In the genomic region with DNA sequence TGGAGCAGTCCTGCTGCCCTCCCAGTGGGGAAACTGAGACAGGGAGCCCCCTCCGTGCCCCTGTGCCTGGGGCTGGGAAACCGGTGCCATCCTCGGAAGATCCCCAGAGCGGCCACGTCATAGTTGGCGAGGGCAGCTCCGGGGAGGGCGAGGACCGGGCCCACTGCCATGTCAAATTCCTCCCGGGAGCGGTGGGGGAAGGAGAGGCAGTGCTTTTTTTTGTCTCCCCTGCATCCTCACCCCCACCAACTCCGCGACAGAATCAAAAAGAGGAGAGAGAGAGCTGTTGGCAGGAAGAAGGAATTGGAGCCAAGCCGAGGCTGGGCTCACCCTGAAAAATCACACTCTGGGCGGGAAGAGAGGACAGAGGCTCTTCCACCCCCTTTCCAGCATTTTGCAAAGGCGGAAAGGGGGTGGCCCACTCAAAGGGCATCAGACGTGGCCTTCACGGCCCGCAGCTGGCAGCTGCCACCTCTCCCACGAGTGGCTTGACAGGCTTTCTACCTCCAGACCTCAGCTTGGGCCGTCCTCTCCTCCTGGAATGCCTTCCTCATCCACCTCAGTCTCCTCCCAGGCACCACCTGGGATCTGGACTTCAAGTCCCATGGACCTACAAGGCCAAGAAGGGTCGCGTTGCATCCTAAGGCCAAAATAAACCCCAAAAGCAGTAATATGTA, we compare ENCODE assay signal across 9 cellular contexts. TPM values are rescaled to one million over a fixed set of nuclear protein-coding genes. Genes with fewer than 3 reads are reported as not detected.
DNase-seq lines count a peak whose midpoint lies in the region; ATAC-seq, FAIRE-seq and TF ChIP-seq lines count a peak whose summit lies in the region.
"Had no signal": no experiment of that assay in that cellular context is flagged by ENCODE, and none has a peak within 500 bp of the region (broad histone marks: within the 10 kb centered on the region; RNA-seq: fewer than 3 reads in every experiment).

No MANE protein-coding gene starts in this region.

- H3K9me3 ChIP-seq in HepG2 (ENCODE audit: low read length) (no peaks in the 10 kb centered on the region), testis (no peaks in the 10 kb centered on the region)
- H3K9me3 ChIP-seq in CD4-positive, alpha-beta T cell (ENCODE audit: control insufficient read depth, low read length), result no peaks in the 10 kb centered on the region
- no peaks in the 10 kb centered on the region for H3K9me3 ChIP-seq in effector memory CD4-positive, alpha-beta T cell (ENCODE audit: control insufficient read depth, low read length)

- POLR2A ChIA-PET in HepG2 (lab: Yijun Ruan, JAX), result no interaction called here
- POLR2A ChIA-PET in CD4-positive, alpha-beta T cell (lab: Charles Lee), result interaction anchor here (1.4 kb wide), 1 partner anchor 8 kb away, joined by 4 read pairs; no protein-coding TSS in a partner anchor

- CTCF ChIA-PET in HepG2 (lab: Yijun Ruan, JAX; ENCODE audit: low intra/inter-chr PET ratio, low total read pairs), result no interaction called here
- CTCF ChIA-PET in CD4-positive, alpha-beta T cell (lab: Charles Lee), result no interaction called here

- peak overlapping the region in 1 of 3 experiments; percentile 50; a peak in 1 of 6 replicates for H3K4me3 ChIP-seq in HepG2 (replicated peaks in 1 of 3; ENCODE audit: insufficient read depth in 1 of 3, low read depth in 2 of 3, low read length in 3 of 3)
- H3K4me3 ChIP-seq in testis, result no peak overlapping the region
- H3K4me3 ChIP-seq in effector memory CD4-positive, alpha-beta T cell (ENCODE audit: insufficient read depth, low read depth, low read length, poor library complexity, severe bottlenecking), result no peak overlapping the region

- H3K27me3 ChIP-seq in HepG2 (ENCODE audit: control insufficient read depth in 1 of 2, insufficient read depth in 2 of 2, low read length in 2 of 2) (peaks cover 1 to 8% of the 10 kb centered on the region in 2 experiments; a peak in 3 of 5 replicates), testis (no peaks in the 10 kb centered on the region)
- no peaks in the 10 kb centered on the region for H3K27me3 ChIP-seq in CD4-positive, alpha-beta T cell (ENCODE audit: control insufficient read depth, insufficient read depth, low read length)
- H3K27me3 ChIP-seq in effector memory CD4-positive, alpha-beta T cell (replicated peaks; ENCODE audit: control insufficient read depth, insufficient read depth, low read length, poor library complexity, severe bottlenecking), result no peaks in the 10 kb centered on the region

- no peak overlapping the region for H3K4me3 Mint-ChIP-seq in CD4-positive, alpha-beta T cell
- no peak overlapping the region for H3K4me3 Mint-ChIP-seq in mesothelial cell of epicardium

- H3K9ac ChIP-seq in HepG2 (ENCODE audit: insufficient read depth, low read depth, low read length), result peak overlapping the region; percentile 31; the same call in 1 of the 2 replicates

- no peak for TF ChIP-seq CTCF in HepG2 (CRISPR knock-in tag; IDR thresholded peaks at IDR 0.05)
- TF ChIP-seq CTCF in testis (IDR thresholded peaks at IDR 0.05), result no peak
- TF ChIP-seq CTCF in CD4-positive, alpha-beta T cell (IDR thresholded peaks at IDR 0.05), result no peak
- TF ChIP-seq CTCF in mesothelial cell of epicardium (IDR thresholded peaks at IDR 0.05; ENCODE audit: unreplicated experiment), result no peak

- no peak for TF ChIP-seq EP300 in HepG2 (IDR thresholded peaks at IDR 0.05; ENCODE audit: low read depth in 2 of 2, low read length in 2 of 2)
- TF ChIP-seq EP300 in HepG2 (CRISPR knock-in tag; IDR thresholded peaks at IDR 0.05; ENCODE audit: borderline replicate concordance), result no peak

- no peak for ATAC-seq in HepG2
- ATAC-seq in CD4-positive, alpha-beta T cell (ENCODE audit: poor library complexity), result no peak
- no peak for ATAC-seq in GM19035 (IDR thresholded peaks at IDR 0.05; ENCODE audit: unreplicated experiment)

- DNase-seq in NCI-H1105 (lab: John Stamatoyannopoulos, UW) (peak; percentile 71), HepG2 (ENCODE audit: low spot score) (no peak), testis (peak; percentile 70), mesothelial cell of epicardium (ENCODE audit: low spot score in 2 of 2, unreplicated experiment in 2 of 2) (no peak)
- DNase-seq in CD4-positive, alpha-beta T cell, result no peak
- DNase-seq in effector memory CD4-positive, alpha-beta T cell, result no peak
- DNase-seq: NCI-H2107 had no signal

- no peak overlapping the region for H3K27ac Mint-ChIP-seq in CD4-positive, alpha-beta T cell
- no peak overlapping the region for H3K27ac Mint-ChIP-seq in mesothelial cell of epicardium

- no peaks in the 10 kb centered on the region for H3K4me1 Mint-ChIP-seq in CD4-positive, alpha-beta T cell (ENCODE audit: low read depth)
- H3K4me1 Mint-ChIP-seq in mesothelial cell of epicardium, result no peaks in the 10 kb centered on the region

- in situ Hi-C loops in HepG2 (cut with HindIII; ENCODE audit: extremely low pct_ligation_motif_present, low pct_unique_long_range_greater_than_20kb), result no loop called here

- no peaks in the 10 kb centered on the region for H3K36me3 Mint-ChIP-seq in CD4-positive, alpha-beta T cell (ENCODE audit: low read depth)
- H3K36me3 Mint-ChIP-seq in mesothelial cell of epicardium, result no peaks in the 10 kb centered on the region

- TF ChIP-seq RAD21 in HepG2 (CRISPR knock-in tag; IDR thresholded peaks at IDR 0.05), result no peak

- H3K27me3 Mint-ChIP-seq in CD4-positive, alpha-beta T cell, result no peaks in the 10 kb centered on the region
- H3K27me3 Mint-ChIP-seq in mesothelial cell of epicardium (ENCODE audit: low read depth), result peaks cover 43% of the 10 kb centered on the region

- H2AFZ ChIP-seq in HepG2 (ENCODE audit: low read length), result peak overlapping the region; percentile 40

- peak overlapping the region; percentile 67 for H3K4me2 ChIP-seq in HepG2 (ENCODE audit: low read depth, low read length)

- no peaks in the 10 kb centered on the region for H4K20me1 ChIP-seq in HepG2 (ENCODE audit: insufficient read depth, low read length)

- H3K27ac ChIP-seq in cingulate gyrus (ENCODE audit: low read depth, low read length), result peak overlapping the region; percentile 89
- H3K27ac ChIP-seq in HepG2 (ENCODE audit: extremely low read length, insufficient read depth, low read length), result no peak overlapping the region
- H3K27ac ChIP-seq in testis, result peak overlapping the region; percentile 76 to 85
- no peak overlapping the region for H3K27ac ChIP-seq in CD4-positive, alpha-beta T cell (ENCODE audit: low read depth, low read length)
- no peak overlapping the region for H3K27ac ChIP-seq in effector memory CD4-positive, alpha-beta T cell (ENCODE audit: insufficient read depth, low read length, poor library complexity, severe bottlenecking)

- intact Hi-C loops in HepG2 (cut with micrococcal nuclease; ENCODE audit: unreplicated experiment), result no loop called here
- intact Hi-C loops in testis (cut with DNase I; ENCODE audit: low total_unique reads), result no loop called here
- intact Hi-C loops in CD4-positive, alpha-beta T cell (cut with DNase I, micrococcal nuclease), result no loop called here

- H3K79me2 ChIP-seq in HepG2 (ENCODE audit: insufficient read depth, low read length), result no peaks in the 10 kb centered on the region

- FAIRE-seq in HepG2 (lab: Jason Lieb, UNC), result no peak

- H3K36me3 ChIP-seq in HepG2 (replicated peaks in 1 of 2; ENCODE audit: control insufficient read depth in 1 of 2, insufficient read depth in 2 of 2, low read length in 2 of 2), result no peaks in the 10 kb centered on the region
- no peaks in the 10 kb centered on the region for H3K36me3 ChIP-seq in testis (ENCODE audit: low read depth, missing control alignments)
- no peaks in the 10 kb centered on the region for H3K36me3 ChIP-seq in effector memory CD4-positive, alpha-beta T cell (ENCODE audit: control insufficient read depth, insufficient read depth, low read length)

- TF ChIP-seq POLR2A in HepG2 (IDR thresholded peaks at IDR 0.05; ENCODE audit: insufficient read depth in 1 of 2, low read depth in 2 of 2, low read length in 2 of 2) (no peak), testis (IDR thresholded peaks at IDR 0.05) (no peak)

- WGBS in HepG2 (ENCODE audit: low lambda C conversion rate), result 14% methylated on average over 16 of the region's 23 CpGs
- 25 to 34% methylated on average over 21 to 23 of the region's 23 CpGs for WGBS in testis, 2 donors

- no TSS peak for BruUV-seq in HepG2 (replicated peaks; lab: Mats Ljungman, UMichigan)

- peaks cover 58% of the 10 kb centered on the region for H3K4me1 ChIP-seq in HepG2 (ENCODE audit: insufficient read depth, low read length)
- peaks cover 23% of the 10 kb centered on the region for H3K4me1 ChIP-seq in testis
- H3K4me1 ChIP-seq in effector memory CD4-positive, alpha-beta T cell (ENCODE audit: control insufficient read depth, insufficient read depth, low read length, poor library complexity, severe bottlenecking), result no peaks in the 10 kb centered on the region

- H3K9me3 Mint-ChIP-seq in CD4-positive, alpha-beta T cell, result no peaks in the 10 kb centered on the region
- H3K9me3 Mint-ChIP-seq in mesothelial cell of epicardium, result no peaks in the 10 kb centered on the region

RNA-seq across cellular contexts. Expression of gene NFIC, which starts 19.6 kb away (rescaled TPM):
- 2.5 and 2.9 TPM in 2 replicates for total RNA-seq in HepG2 (2016; rRNA removed; fragmentation: Illumina TruSeq; extraction: Trizol)
- total RNA-seq in HepG2 (2016; cell fraction: cytosol; rRNA removed; fragmentation: Illumina TruSeq; extraction: Trizol; ENCODE audit: low read depth), result 2.9 and 3.0 TPM in 2 replicates
- 3.0 and 3.2 TPM in 2 replicates for total RNA-seq in HepG2 (2016; cell fraction: insoluble cytoplasmic fraction; rRNA removed; fragmentation: Illumina TruSeq; extraction: Trizol)
- total RNA-seq in HepG2 (2016; cell fraction: membrane; rRNA removed; fragmentation: Illumina TruSeq; extraction: Trizol), result 2.5 and 2.9 TPM in 2 replicates
- total RNA-seq in HepG2 (2016; cell fraction: nucleus; rRNA removed; fragmentation: Illumina TruSeq; extraction: Trizol), result 3.8 and 5.6 TPM in 2 replicates
- 1.3 and 1.6 TPM in 2 replicates for polyA plus RNA-seq in HepG2 (2011; rRNA removed)
- 0.71 and 0.79 TPM in 2 replicates for polyA plus RNA-seq in HepG2 (2011; cell fraction: cytosol; rRNA removed)
- polyA plus RNA-seq in HepG2 (2011; cell fraction: nucleus; rRNA removed), result 5.1 and 8.1 TPM in 2 replicates
- 5.9 and 8.4 TPM in 2 replicates for polyA plus RNA-seq in HepG2 (2012)
- 1.1 and 1.4 TPM in 2 replicates for polyA plus RNA-seq in HepG2 (2016; cell fraction: cytosol; fragmentation: Illumina TruSeq; extraction: Trizol; ENCODE audit: low read depth)
- 8.2 and 9.6 TPM in 2 replicates for polyA plus RNA-seq in HepG2 (2016; cell fraction: insoluble cytoplasmic fraction; fragmentation: Illumina TruSeq; extraction: Trizol; ENCODE audit: low read depth)
- 4.6 and 4.8 TPM in 2 replicates for polyA plus RNA-seq in HepG2 (2016; cell fraction: membrane; fragmentation: Illumina TruSeq; extraction: Trizol; ENCODE audit: low read depth)
- polyA plus RNA-seq in HepG2 (2016; cell fraction: nucleus; fragmentation: Illumina TruSeq; extraction: Trizol; ENCODE audit: insufficient read depth, low read depth), result 7.4 and 9.8 TPM in 2 replicates
- 5.3 and 16.7 TPM in 2 replicates for polyA minus RNA-seq in HepG2 (2011; rRNA and poly(A)+ RNA removed; ENCODE audit: low replicate concordance)
- 5.2 and 5.4 TPM in 2 replicates for polyA minus RNA-seq in HepG2 (2011; cell fraction: cytosol; rRNA and poly(A)+ RNA removed)
- polyA minus RNA-seq in HepG2 (2011; cell fraction: nucleus; rRNA and poly(A)+ RNA removed), result 5.1 and 5.3 TPM in 2 replicates
- 100 to 1,000 TPM; 113 to 127 TPM for total RNA-seq in testis
- polyA plus RNA-seq in testis (ENCODE audit: insufficient read depth, low read depth, low replicate concordance), result 56.5 TPM
- total RNA-seq in CD4-positive, alpha-beta T cell, result 10 to 100 TPM; 22.1 to 22.2 TPM
- 28.6 to 32.9 TPM (median 32.2 TPM) in 3 replicates for total RNA-seq in mesothelial cell of epicardium

Comparison
In these comparisons a context has a peak if more than half of its experiments do, and no peak if none do; other contexts are left out.
1. DNase-seq: peak in NCI-H1105 (single experiment) and testis (single experiment); none in HepG2 (single experiment), CD4-positive, alpha-beta T cell (0 of 10), effector memory CD4-positive, alpha-beta T cell (0 of 3) and mesothelial cell of epicardium (0 of 2).
2. H3K27ac ChIP-seq: peak in cingulate gyrus (single experiment) and testis (2 of 2); none in HepG2 (single experiment), CD4-positive, alpha-beta T cell (single experiment) and effector memory CD4-positive, alpha-beta T cell (single experiment).